Comparison of ENCODE assay signal across 8 cellular contexts in genomic region chr1:38474738-38475623, GRCh38.
DNase-seq lines count a peak whose midpoint lies in the region; ATAC-seq, FAIRE-seq and TF ChIP-seq lines count a peak whose summit lies in the region.

No MANE protein-coding gene starts in this region.

- no peak for TF ChIP-seq EP300 in SK-N-SH (IDR thresholded peaks at IDR 0.05; ENCODE audit: borderline replicate concordance in 1 of 2, low read depth in 1 of 2, low read length in 1 of 2)

- no peaks in the 10 kb centered on the region for H3K79me2 ChIP-seq in SK-N-SH (ENCODE audit: insufficient read depth)

- H3K4me1 ChIP-seq in kidney (ENCODE audit: control insufficient read depth in 1 of 2, insufficient read depth in 1 of 2, low read depth in 1 of 2, low read length in 2 of 2) (peaks cover 0 to 8% of the 10 kb centered on the region in 2 donors), SK-N-SH (ENCODE audit: control insufficient read depth in 1 of 2, insufficient read depth in 2 of 2, low read depth in 1 of 2, low read length in 1 of 2) (no peaks in the 10 kb centered on the region)

- no peaks in the 10 kb centered on the region for H3F3A ChIP-seq in SK-N-SH (replicated peaks; ENCODE audit: insufficient read depth)

- H3K4me3 ChIP-seq in GM12864 (ENCODE audit: low read depth, low read length): peak overlapping the region; percentile 57
- peak overlapping the region in 1 of 2 donors; percentile 7 for H3K4me3 ChIP-seq in kidney (ENCODE audit: low read length in 2 of 2)
- H3K4me3 ChIP-seq in SK-N-SH (ENCODE audit: low read depth in 2 of 2, low read length in 1 of 2): no peak overlapping the region

- ATAC-seq in GM21360 (IDR thresholded peaks at IDR 0.05; ENCODE audit: unreplicated experiment): peak; percentile 70
- peak; percentile 90 for ATAC-seq in HG03460 (IDR thresholded peaks at IDR 0.05; ENCODE audit: unreplicated experiment)

- no peaks in the 10 kb centered on the region for H4K20me1 ChIP-seq in SK-N-SH (ENCODE audit: insufficient read depth)

- peak overlapping the region; percentile 38 to 68 for H3K27ac ChIP-seq in kidney (ENCODE audit: low read depth in 2 of 2, low read length in 2 of 2)
- H3K27ac ChIP-seq in SK-N-SH (ENCODE audit: low read depth in 2 of 2, low read length in 1 of 2): no peak overlapping the region

- DNase-seq in GM12864 (ENCODE audit: low read depth) (peak; percentile 93), kidney (no peak), foreskin melanocyte (no peak), SK-N-SH (no peak), putamen (ENCODE audit: low spot score) (no peak)
- DNase-seq in stimulated activated CD4-positive, alpha-beta T cell treated with anti-CD3 and anti-CD28 coated beads, Interleukin-2, amount 100 ng/mL, for 24 hours: no peak

- H3K36me3 ChIP-seq in kidney (ENCODE audit: control insufficient read depth in 1 of 2, insufficient read depth in 2 of 2, low read length in 2 of 2): no peaks in the 10 kb centered on the region
- H3K36me3 ChIP-seq in SK-N-SH (replicated peaks in 1 of 2; ENCODE audit: control insufficient read depth in 1 of 2, insufficient read depth in 2 of 2, low read length in 1 of 2): no peaks in the 10 kb centered on the region

- WGBS in SK-N-SH (ENCODE audit: low lambda C conversion rate): 57% methylated on average over 18 of the region's 18 CpGs

- no peak overlapping the region for H3K4me2 ChIP-seq in SK-N-SH

- no peaks in the 10 kb centered on the region for H3K9me2 ChIP-seq in SK-N-SH

- TF ChIP-seq CTCF in GM12864 (IDR thresholded peaks at IDR 0.05; ENCODE audit: low read depth, low read length, missing control alignments) (no peak), kidney (IDR thresholded peaks at IDR 0.05; ENCODE audit: borderline replicate concordance, extremely low read depth, insufficient read depth) (no peak), SK-N-SH (IDR thresholded peaks at IDR 0.05) (no peak)

- H3K27me3 ChIP-seq in SK-N-SH (ENCODE audit: insufficient read depth): peaks cover 18% of the 10 kb centered on the region; the same call in 1 of the 2 replicates

- no peak overlapping the region for H2AFZ ChIP-seq in SK-N-SH (ENCODE audit: low read depth)

- POLR2A ChIA-PET in SK-N-SH (lab: Yijun Ruan, JAX): no interaction called here

- CTCF ChIA-PET in SK-N-SH (lab: Yijun Ruan, JAX): interaction anchor here (1.9 kb wide), 1 partner anchor 16 kb away, joined by 6 read pairs; no protein-coding TSS in a partner anchor

- no peak for FAIRE-seq in kidney (lab: Jason Lieb, UNC)

- H3K9me3 ChIP-seq in kidney (ENCODE audit: control insufficient read depth in 1 of 2, low read length in 2 of 2): no peaks in the 10 kb centered on the region
- no peaks in the 10 kb centered on the region for H3K9me3 ChIP-seq in SK-N-SH

- H3K9ac ChIP-seq in kidney (ENCODE audit: low read length in 2 of 2): no peak overlapping the region
- H3K9ac ChIP-seq in SK-N-SH: no peak overlapping the region

- no peak for TF ChIP-seq RAD21 in SK-N-SH (IDR thresholded peaks at IDR 0.05; ENCODE audit: low read length)

- intact Hi-C loops in kidney (cut with DNase I): no loop called here

TF ChIP-seq in SK-N-SH, 30 proteins besides CTCF, POLR2A, EP300 and RAD21:
- TF ChIP-seq NFIC (IDR thresholded peaks at IDR 0.05; ENCODE audit: borderline replicate concordance) (no peak), TAF1 (IDR thresholded peaks at IDR 0.05; ENCODE audit: borderline replicate concordance, low read depth, low read length) (no peak), RXRA (IDR thresholded peaks at IDR 0.05; ENCODE audit: borderline replicate concordance, low read depth) (no peak), MXI1 (IDR thresholded peaks at IDR 0.05; ENCODE audit: low read depth, low read length) (no peak), USF1 (IDR thresholded peaks at IDR 0.05; ENCODE audit: borderline replicate concordance, low read depth) (no peak), RCOR1 (IDR thresholded peaks at IDR 0.05; ENCODE audit: low read length) (no peak), ZBTB33 (IDR thresholded peaks at IDR 0.05; ENCODE audit: borderline replicate concordance, low read depth) (no peak), ELF1 (IDR thresholded peaks at IDR 0.05) (no peak), IRF3 (IDR thresholded peaks at IDR 0.05; ENCODE audit: low read depth, low read length) (no peak), GABPA (IDR thresholded peaks at IDR 0.05; ENCODE audit: low read depth) (no peak), TCF12 (IDR thresholded peaks at IDR 0.05) (no peak), CHD2 (IDR thresholded peaks at IDR 0.05; ENCODE audit: low read length, partially characterized antibody) (no peak)

Comparison
In these comparisons a context has a peak if more than half of its experiments do, and no peak if none do; other contexts are left out.
1. H3K27ac ChIP-seq: peak in kidney (2 of 2); none in SK-N-SH (0 of 2).